ENCODE assay signal across 8 cellular contexts in the genomic region with DNA sequence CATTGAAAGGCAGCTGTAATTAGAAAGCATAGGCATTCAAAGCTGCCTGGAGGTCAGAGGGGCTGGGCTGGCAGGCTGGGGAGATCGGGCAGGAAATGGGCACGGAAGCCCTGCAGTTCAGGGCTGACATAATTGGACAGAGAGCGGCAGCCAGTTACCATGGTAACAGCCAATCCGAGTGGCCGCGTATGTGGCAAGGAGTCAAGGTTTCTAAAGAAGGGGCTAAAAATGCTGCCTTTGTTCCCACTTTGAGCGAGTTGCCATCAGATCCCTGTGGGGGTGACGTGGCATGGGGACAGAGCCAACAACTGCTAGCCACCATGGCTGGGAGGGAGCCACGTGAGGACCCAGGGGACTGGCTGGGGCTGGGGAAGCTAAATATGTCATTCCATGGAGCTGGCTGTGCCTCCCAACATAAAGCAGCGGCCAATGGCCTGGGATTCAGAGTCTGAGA. TPM values are rescaled to one million over a fixed set of nuclear protein-coding genes. Genes with fewer than 3 reads are reported as not detected.
DNase-seq lines count a peak whose midpoint lies in the region; ATAC-seq and TF ChIP-seq lines count a peak whose summit lies in the region.

No MANE protein-coding gene starts in this region.

- TF ChIP-seq CTCF in heart left ventricle (IDR thresholded peaks at IDR 0.05) (no peak), OCI-LY7 (conservative IDR thresholded peaks at IDR 0.05; ENCODE audit: low read length) (no peak)

- 9 to 10% (median 10%) methylated on average over 10 of the region's 10 CpGs for WGBS in heart left ventricle, 4 donors

- H3K27me3 Mint-ChIP-seq in activated naive CD4-positive, alpha-beta T cell treated with anti-CD3 and anti-CD28 coated beads, Interleukin-2, amount 50 U/mL, for 24 hours, result no peaks in the 10 kb centered on the region

- no peaks in the 10 kb centered on the region for H3K9me2 ChIP-seq in OCI-LY7 (ENCODE audit: insufficient read depth, low read length)

- H3K4me3 ChIP-seq in heart left ventricle (peak overlapping the region in 10 of 12 donors; percentile 15 to 51 (median 35)), OCI-LY7 (ENCODE audit: low read depth, low read length, poor library complexity, severe bottlenecking) (no peak overlapping the region)

- intact Hi-C loops in heart left ventricle (cut with DNase I), result loop anchor here in 4 of 10 donors (5.0 kb wide), 3 partner anchors 33 to 47 kb away; a partner anchor contains a TSS
- intact Hi-C loops in OCI-LY7 (cut with micrococcal nuclease; ENCODE audit: unreplicated experiment), result no loop called here

- H3K27ac Mint-ChIP-seq in activated naive CD4-positive, alpha-beta T cell treated with anti-CD3 and anti-CD28 coated beads, Interleukin-2, amount 50 U/mL, for 24 hours, result no peak overlapping the region

- POLR2A ChIA-PET in OCI-LY7 (lab: Charles Lee), result interaction anchor here (0.6 to 1.3 kb wide), 3 partner anchors 15 to 1348 kb away, joined by 4 to 5 read pairs (median 5); no protein-coding TSS in a partner anchor

- no peaks in the 10 kb centered on the region for H4K20me1 ChIP-seq in OCI-LY7 (ENCODE audit: insufficient read depth, low read length)

- H3K9me3 ChIP-seq in heart left ventricle (no peaks in the 10 kb centered on the region), OCI-LY7 (ENCODE audit: low read length) (no peaks in the 10 kb centered on the region)

- no peaks in the 10 kb centered on the region for H3K36me3 ChIP-seq in heart left ventricle
- no peaks in the 10 kb centered on the region for H3K36me3 ChIP-seq in OCI-LY7 (ENCODE audit: insufficient read depth, low read length)

- H3K4me1 ChIP-seq in heart left ventricle (peaks cover 0 to 31% (median 14%) of the 10 kb centered on the region in 12 donors), OCI-LY7 (ENCODE audit: insufficient read depth, low read length, poor library complexity, severe bottlenecking) (no peaks in the 10 kb centered on the region)

- BruUV-seq in OCI-LY7 (replicated peaks; lab: Mats Ljungman, UMichigan), result no TSS peak

- H3K4me2 ChIP-seq in OCI-LY7 (ENCODE audit: low read length), result no peak overlapping the region

- DNase-seq in GM04503 (ENCODE audit: low read depth) (peak; percentile 36), NCI-H524 treated with DMSO at 0.1 percent for 48 hours (lab: John Stamatoyannopoulos, UW) (peak; percentile 18), heart left ventricle (peak; percentile 75 to 88 (median 79)), pons (ENCODE audit: low spot score) (peak; percentile 99), Kasumi-1 (lab: John Stamatoyannopoulos, UW) (no peak), OCI-LY7 (ENCODE audit: low spot score) (no peak)

- no peaks in the 10 kb centered on the region for H3K36me3 Mint-ChIP-seq in activated naive CD4-positive, alpha-beta T cell treated with anti-CD3 and anti-CD28 coated beads, Interleukin-2, amount 50 U/mL, for 24 hours

- peaks cover 18% of the 10 kb centered on the region for H3K4me1 Mint-ChIP-seq in activated naive CD4-positive, alpha-beta T cell treated with anti-CD3 and anti-CD28 coated beads, Interleukin-2, amount 50 U/mL, for 24 hours

- TF ChIP-seq POLR2A in heart left ventricle (IDR thresholded peaks at IDR 0.05), result no peak

- peak overlapping the region; percentile 14 to 86 (median 66) for H3K27ac ChIP-seq in heart left ventricle
- H3K27ac ChIP-seq in OCI-LY7 (ENCODE audit: low read depth, low read length, poor library complexity, severe bottlenecking), result no peak overlapping the region

- H3K9me3 Mint-ChIP-seq in activated naive CD4-positive, alpha-beta T cell treated with anti-CD3 and anti-CD28 coated beads, Interleukin-2, amount 50 U/mL, for 24 hours, result no peaks in the 10 kb centered on the region

- H3K27me3 ChIP-seq in heart left ventricle, result no peaks in the 10 kb centered on the region

- no peaks in the 10 kb centered on the region for H3K79me2 ChIP-seq in OCI-LY7 (ENCODE audit: insufficient read depth, low read depth, low read length)

- no peak overlapping the region for H2AFZ ChIP-seq in OCI-LY7 (ENCODE audit: low read length)

- peak overlapping the region; percentile 59 for H3K4me3 Mint-ChIP-seq in activated naive CD4-positive, alpha-beta T cell treated with anti-CD3 and anti-CD28 coated beads, Interleukin-2, amount 50 U/mL, for 24 hours

- CTCF ChIA-PET in OCI-LY7 (lab: Charles Lee; ENCODE audit: unreplicated experiment), result no interaction called here

- ATAC-seq in heart left ventricle (peak; percentile 82 to 90 (median 84)), HG02623 (IDR thresholded peaks at IDR 0.05; ENCODE audit: unreplicated experiment) (no peak)

RNA-seq across cellular contexts. Expression of a gene that starts 44.7 kb away (rescaled TPM):
- total RNA-seq in heart left ventricle, result 10 to 100 TPM; 51.4 to 69.3 (median 62.1) TPM
- polyA plus RNA-seq in heart left ventricle, result 10 to 100 TPM; 26.6 to 49.8 TPM
- 15.4 and 18.7 TPM in 2 replicates for total RNA-seq in OCI-LY7 (2014; rRNA removed; shearing (Covaris generic))
- 33.1 and 37.4 TPM in 2 replicates for total RNA-seq in OCI-LY7 (2022)

RNA-seq across cellular contexts. Expression of a gene that starts 51.1 kb away (rescaled TPM):
- total RNA-seq in heart left ventricle, result 10 to 100 TPM; 14.1 to 43.0 (median 26.1) TPM
- polyA plus RNA-seq in heart left ventricle, result 10 to 100 TPM; 13.6 to 16.1 TPM
- total RNA-seq in OCI-LY7 (2014; rRNA removed; shearing (Covaris generic)), result 20.2 and 22.9 TPM in 2 replicates
- total RNA-seq in OCI-LY7 (2022), result 23.1 and 24.1 TPM in 2 replicates

Comparison
In these comparisons a context has a peak if more than half of its experiments do, and no peak if none do; other contexts are left out.
1. DNase-seq: peak in GM04503 (single experiment), NCI-H524 treated with DMSO at 0.1 percent for 48 hours (single experiment), heart left ventricle (5 of 5) and pons (single experiment); none in Kasumi-1 (0 of 2) and OCI-LY7 (single experiment).